Comparison of ENCODE assay signal across 9 cellular contexts in the genomic region with DNA sequence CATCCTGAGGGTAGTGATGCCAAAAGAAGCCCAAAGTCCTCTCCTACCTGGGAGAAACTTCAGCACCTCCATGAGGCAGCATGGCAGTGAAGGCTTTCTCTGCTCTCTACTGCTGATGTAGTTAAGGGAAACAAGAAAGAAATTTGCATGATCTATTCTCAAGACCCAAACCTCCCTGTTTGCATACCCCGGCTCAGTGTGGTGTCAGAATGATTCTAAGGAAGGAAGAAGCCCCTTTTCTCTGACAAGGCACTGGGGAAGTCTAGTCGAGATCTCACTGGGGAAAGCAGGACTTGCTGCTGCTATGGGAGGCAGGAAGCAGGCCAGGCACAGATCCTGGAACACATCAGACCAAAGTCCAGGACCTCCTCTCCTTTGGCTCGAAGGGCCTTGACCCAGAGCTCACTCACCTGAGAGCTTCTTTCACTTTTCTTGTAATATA.
DNase-seq lines count a peak whose midpoint lies in the region; ATAC-seq and TF ChIP-seq lines count a peak whose summit lies in the region.
"Had no signal": no experiment of that assay in that cellular context is flagged by ENCODE, and none has a peak within 500 bp of the region (broad histone marks: within the 10 kb centered on the region; RNA-seq: fewer than 3 reads in every experiment).

No MANE protein-coding gene starts in this region.

- peaks cover 89% of the 10 kb centered on the region for H3K4me1 Mint-ChIP-seq in activated CD4-positive, alpha-beta T cell treated with anti-CD3 and anti-CD28 coated beads for 36 hours
- peaks cover 0 to 11% of the 10 kb centered on the region in 2 donors for H3K4me1 Mint-ChIP-seq in stimulated activated naive B cell treated with anti-CD40 and anti-IgM and Interleukin-4, amounts not matched to agents 10 μg/mL and 1 μg/mL and 100 μg/mL, for 72 hours
- no peaks in the 10 kb centered on the region for H3K4me1 Mint-ChIP-seq in osteocyte (ENCODE audit: unreplicated experiment)

- peaks cover 17% of the 10 kb centered on the region for H3K27me3 ChIP-seq in Panc1 (ENCODE audit: control insufficient read depth, insufficient read depth, low read length)

- H3K36me3 Mint-ChIP-seq in activated CD4-positive, alpha-beta T cell treated with anti-CD3 and anti-CD28 coated beads for 36 hours (ENCODE audit: low read depth), result peaks cover 6% of the 10 kb centered on the region
- no peaks in the 10 kb centered on the region for H3K36me3 Mint-ChIP-seq in stimulated activated naive B cell treated with anti-CD40 and anti-IgM and Interleukin-4, amounts not matched to agents 10 μg/mL and 1 μg/mL and 100 μg/mL, for 72 hours
- peaks cover 5% of the 10 kb centered on the region for H3K36me3 Mint-ChIP-seq in osteocyte (ENCODE audit: unreplicated experiment)

- no peak for DNase-seq in activated CD4-positive, alpha-beta T cell treated with anti-CD3 and anti-CD28 coated beads for 36 hours
- DNase-seq in activated CD4-positive, alpha-beta T cell treated with anti-CD3 and anti-CD28 coated beads, Interleukin-2, amount 50 U/mL, for 48 hours, result no peak
- DNase-seq in Panc1 (ENCODE audit: low read depth, low spot score) (no peak), osteocyte (ENCODE audit: extremely low spot score, unreplicated experiment) (no peak), putamen (ENCODE audit: low spot score) (no peak), HCEC 1CT (no peak)
- DNase-seq in stimulated activated naive B cell treated with anti-CD40 and anti-IgM and Interleukin-4, amounts not matched to agents 10 μg/mL and 1 μg/mL and 100 μg/mL, for 72 hours, result no peak

- H3K27ac Mint-ChIP-seq in activated CD4-positive, alpha-beta T cell treated with anti-CD3 and anti-CD28 coated beads for 36 hours, result peak overlapping the region; percentile 75
- H3K27ac Mint-ChIP-seq in stimulated activated naive B cell treated with anti-CD40 and anti-IgM and Interleukin-4, amounts not matched to agents 10 μg/mL and 1 μg/mL and 100 μg/mL, for 72 hours, result no peak overlapping the region
- no peak overlapping the region for H3K27ac Mint-ChIP-seq in osteocyte (ENCODE audit: unreplicated experiment)

- no TSS peak for BruUV-seq in Panc1 (replicated peaks; lab: Mats Ljungman, UMichigan)

- in situ Hi-C loops in Panc1 (cut with HindIII; ENCODE audit: low pct_unique_long_range_greater_than_20kb, low sequenced_read_pairs), result no loop called here

- no peak overlapping the region for H3K4me3 ChIP-seq in Panc1 (ENCODE audit: low read depth in 2 of 2, low read length in 2 of 2)

- no peaks in the 10 kb centered on the region for H3K9me3 Mint-ChIP-seq in activated CD4-positive, alpha-beta T cell treated with anti-CD3 and anti-CD28 coated beads for 36 hours (ENCODE audit: low read depth)
- no peaks in the 10 kb centered on the region for H3K9me3 Mint-ChIP-seq in stimulated activated naive B cell treated with anti-CD40 and anti-IgM and Interleukin-4, amounts not matched to agents 10 μg/mL and 1 μg/mL and 100 μg/mL, for 72 hours
- no peaks in the 10 kb centered on the region for H3K9me3 Mint-ChIP-seq in osteocyte (ENCODE audit: unreplicated experiment)

- H3K4me1 ChIP-seq in Panc1 (ENCODE audit: control insufficient read depth, insufficient read depth, low read length), result no peaks in the 10 kb centered on the region

- TF ChIP-seq CTCF in Panc1 (IDR thresholded peaks at IDR 0.05), result no peak
- TF ChIP-seq CTCF in osteocyte (IDR thresholded peaks at IDR 0.05), result no peak

- intact Hi-C loops in activated CD4-positive, alpha-beta T cell treated with anti-CD3 and anti-CD28 coated beads for 36 hours (cut with DNase I, micrococcal nuclease), result loop anchor here in 1 of 2 experiments (2.0 kb wide), 1 partner anchor 16 kb away; no protein-coding TSS in a partner anchor
- intact Hi-C loops in Panc1 (cut with micrococcal nuclease; ENCODE audit: unreplicated experiment), result no loop called here

- H3K4me3 Mint-ChIP-seq in activated CD4-positive, alpha-beta T cell treated with anti-CD3 and anti-CD28 coated beads for 36 hours, result no peak overlapping the region
- H3K4me3 Mint-ChIP-seq in stimulated activated naive B cell treated with anti-CD40 and anti-IgM and Interleukin-4, amounts not matched to agents 10 μg/mL and 1 μg/mL and 100 μg/mL, for 72 hours, result no peak overlapping the region
- H3K4me3 Mint-ChIP-seq in osteocyte (ENCODE audit: unreplicated experiment), result no peak overlapping the region

- CTCF ChIA-PET in activated CD4-positive, alpha-beta T cell treated with anti-CD3 and anti-CD28 coated beads for 36 hours (lab: Charles Lee), result interaction anchor here (0.5 to 8.3 kb wide), 4 partner anchors 14 to 349 kb away, joined by 3 to 82 read pairs (median 4); no protein-coding TSS in a partner anchor
- CTCF ChIA-PET in Panc1 (lab: Charles Lee), result no interaction called here

- H3K36me3 ChIP-seq in Panc1 (ENCODE audit: control insufficient read depth, insufficient read depth, low read length), result no peaks in the 10 kb centered on the region

- POLR2A ChIA-PET in activated CD4-positive, alpha-beta T cell treated with anti-CD3 and anti-CD28 coated beads for 36 hours (lab: Charles Lee), result no interaction called here
- POLR2A ChIA-PET in Panc1 (lab: Charles Lee), result no interaction called here

- H3K9me3 ChIP-seq in Panc1 (ENCODE audit: control insufficient read depth, insufficient read depth, low read depth, low read length), result no peaks in the 10 kb centered on the region

- H3K27ac ChIP-seq in Panc1 (ENCODE audit: low read length), result no peak overlapping the region

- no peaks in the 10 kb centered on the region for H3K27me3 Mint-ChIP-seq in activated CD4-positive, alpha-beta T cell treated with anti-CD3 and anti-CD28 coated beads for 36 hours
- H3K27me3 Mint-ChIP-seq in stimulated activated naive B cell treated with anti-CD40 and anti-IgM and Interleukin-4, amounts not matched to agents 10 μg/mL and 1 μg/mL and 100 μg/mL, for 72 hours, result no peaks in the 10 kb centered on the region
- no peaks in the 10 kb centered on the region for H3K27me3 Mint-ChIP-seq in osteocyte (ENCODE audit: unreplicated experiment)

- peak; percentile 20 for ATAC-seq in activated CD4-positive, alpha-beta T cell treated with anti-CD3 and anti-CD28 coated beads for 36 hours
- ATAC-seq in HG02798 (IDR thresholded peaks at IDR 0.05; ENCODE audit: poor library complexity, unreplicated experiment) (peak; percentile 89), Panc1 (peak; percentile 58)
- peak; percentile 61 to 74 for ATAC-seq in stimulated activated naive B cell treated with anti-CD40 and anti-IgM and Interleukin-4, amounts not matched to agents 10 μg/mL and 1 μg/mL and 100 μg/mL, for 72 hours (replicated peaks)
- ATAC-seq: sciatic nerve had no signal

Comparison
In these comparisons a context has a peak if more than half of its experiments do, and no peak if none do; other contexts are left out.
1. ATAC-seq: peak in every context shown above with its lines; median percentile 89 in HG02798; 68 in stimulated activated naive B cell treated with anti-CD40 and anti-IgM and Interleukin-4, amounts not matched to agents 10 μg/mL and 1 μg/mL and 100 μg/mL, for 72 hours; 58 in Panc1; 20 in activated CD4-positive, alpha-beta T cell treated with anti-CD3 and anti-CD28 coated beads for 36 hours.